Comparison of ENCODE assay signal across 31 cellular contexts in genomic region chr5:130978475-130978874, GRCh38.
DNase-seq lines count a peak whose midpoint lies in the region; ATAC-seq, FAIRE-seq and TF ChIP-seq lines count a peak whose summit lies in the region.
"Had no signal": no experiment of that assay in that cellular context is flagged by ENCODE, and none has a peak within 500 bp of the region (broad histone marks: within the 10 kb centered on the region; RNA-seq: fewer than 3 reads in every experiment).

No MANE protein-coding gene starts in this region.

- WGBS in GM23248 (ENCODE audit: low coverage in 1 of 2, low lambda C conversion rate in 2 of 2, missing lambda C conversion rate in 2 of 2), 2 experiments: 34 to 39% methylated on average over 4 of the region's 4 CpGs
- 81 to 84% methylated on average over 4 of the region's 4 CpGs for WGBS in aorta, 2 donors

- no peak overlapping the region for H3K4me2 ChIP-seq in GM23248 (ENCODE audit: unreplicated experiment)

- no peak for ATAC-seq in aorta (ENCODE audit: low FRiP score)
- ATAC-seq: activated CD4-positive, CD25-positive, alpha-beta regulatory T cell treated with anti-CD3 and anti-CD28 coated beads, Interleukin-2, amount 50 U/mL, for 24 hours; activated naive CD8-positive, alpha-beta T cell treated with anti-CD3 and anti-CD28 coated beads, Interleukin-2, amount 50 U/mL, for 24 hours; activated T-cell treated with anti-CD3 and anti-CD28 coated beads, Interleukin-2, amount 50 U/mL, for 72 hours; body of pancreas; gastrocnemius medialis; lower lobe of right lung; natural killer cell; right lobe of liver had no signal

- H3K27ac ChIP-seq in GM23248: no peak overlapping the region
- H3K27ac ChIP-seq in kidney (ENCODE audit: low read depth in 2 of 2, low read length in 2 of 2): no peak overlapping the region
- no peak overlapping the region for H3K27ac ChIP-seq in aorta (ENCODE audit: low read depth in 1 of 2, low read length in 2 of 2)
- H3K27ac ChIP-seq: body of pancreas, gastrocnemius medialis, lower lobe of right lung, right lobe of liver had no signal

- peak; percentile 20 for DNase-seq in GM23248
- peak; percentile 81 for DNase-seq in amniotic epithelial cell (ENCODE audit: low read depth)
- peak; percentile 45 for DNase-seq in fibroblast of peridontal ligament (ENCODE audit: extremely low read depth)
- DNase-seq in skeletal muscle cell (ENCODE audit: low read depth): peak; percentile 8
- no peak for DNase-seq in DMS114 treated with DMSO at 0.1 percent for 48 hours (lab: John Stamatoyannopoulos, UW; ENCODE audit: unreplicated experiment)
- DNase-seq in NCI-H1694 (lab: John Stamatoyannopoulos, UW): no peak
- no peak for DNase-seq in kidney
- no peak for DNase-seq in aorta
- DNase-seq: activated CD4-positive, alpha-beta T cell treated with anti-CD3 and anti-CD28 coated beads, Interleukin-2, amount 50 U/mL, for 48 hours; activated naive CD4-positive, alpha-beta T cell; activated naive CD8-positive, alpha-beta T cell treated with anti-CD3 and anti-CD28 coated beads, Interleukin-2, amount 50 U/mL, for 24 hours; activated T-cell treated with anti-CD3 and anti-CD28 coated beads, Interleukin-2, amount 50 U/mL, for 72 hours; body of pancreas; Calu3; CD4-positive, CD25-positive, alpha-beta regulatory T cell; DMS79 treated with DMSO at 0.1 percent for 48 hours; gastrocnemius medialis; lower lobe of right lung; natural killer cell; NCI-H1105; NCI-H2029; NCI-H524; nucleus accumbens; OCI-M1; right lobe of liver; Right ventricle myocardium superior; stimulated activated CD4-positive, alpha-beta T cell treated with anti-CD3 and anti-CD28 coated beads, Interleukin-15, amount 100 ng/mL, for 24 hours; stimulated activated CD4-positive, alpha-beta T cell treated with anti-CD3 and anti-CD28 coated beads, Interleukin-4, amount 100 ng/mL, for 4 hours; T-helper 2 cell had no signal

- intact Hi-C loops in kidney (cut with DNase I) (no loop called here), aorta (cut with DNase I) (no loop called here)

- no peaks in the 10 kb centered on the region for H3K36me3 ChIP-seq in GM23248 (ENCODE audit: low read depth)
- H3K36me3 ChIP-seq in kidney (ENCODE audit: control insufficient read depth in 1 of 2, insufficient read depth in 2 of 2, low read length in 2 of 2): no peaks in the 10 kb centered on the region
- H3K36me3 ChIP-seq in aorta (ENCODE audit: control insufficient read depth in 1 of 2, insufficient read depth in 2 of 2, low read length in 1 of 2): no peaks in the 10 kb centered on the region
- H3K36me3 ChIP-seq: gastrocnemius medialis, lower lobe of right lung, right lobe of liver had no signal

- FAIRE-seq in kidney (lab: Jason Lieb, UNC): no peak
- FAIRE-seq: endothelial cell of umbilical vein had no signal

- TF ChIP-seq CTCF in kidney (IDR thresholded peaks at IDR 0.05; ENCODE audit: borderline replicate concordance, extremely low read depth, insufficient read depth): no peak

- no peaks in the 10 kb centered on the region for H4K20me1 ChIP-seq in GM23248 (ENCODE audit: insufficient read depth)

- no peaks in the 10 kb centered on the region for H3K9me2 ChIP-seq in GM23248 (ENCODE audit: insufficient read depth)

- H3K9me3 ChIP-seq in GM23248 (ENCODE audit: low read depth): no peaks in the 10 kb centered on the region
- H3K9me3 ChIP-seq in kidney (ENCODE audit: control insufficient read depth in 1 of 2, low read length in 2 of 2): peaks cover 0 to 2% of the 10 kb centered on the region in 2 donors
- no peaks in the 10 kb centered on the region for H3K9me3 ChIP-seq in aorta (ENCODE audit: control insufficient read depth, low read length)
- H3K9me3 ChIP-seq: body of pancreas, gastrocnemius medialis, lower lobe of right lung, right lobe of liver had no signal

- no peak overlapping the region for H2AFZ ChIP-seq in GM23248

- in situ Hi-C loops in GM23248 (cut with MboI): no loop called here

- H3K79me2 ChIP-seq in GM23248 (ENCODE audit: insufficient read depth): no peaks in the 10 kb centered on the region

- H3F3A ChIP-seq in GM23248 (ENCODE audit: insufficient read depth): no peaks in the 10 kb centered on the region

- H3K4me1 ChIP-seq in GM23248 (ENCODE audit: insufficient read depth): no peaks in the 10 kb centered on the region
- no peaks in the 10 kb centered on the region for H3K4me1 ChIP-seq in kidney (ENCODE audit: control insufficient read depth in 1 of 2, insufficient read depth in 1 of 2, low read depth in 1 of 2, low read length in 2 of 2)
- no peaks in the 10 kb centered on the region for H3K4me1 ChIP-seq in aorta (ENCODE audit: control insufficient read depth in 1 of 2, insufficient read depth in 2 of 2, low read length in 2 of 2)
- H3K4me1 ChIP-seq: gastrocnemius medialis, lower lobe of right lung, right lobe of liver had no signal

- H3K9ac ChIP-seq in GM23248 (no peak overlapping the region), kidney (ENCODE audit: low read length in 2 of 2) (no peak overlapping the region)

- H3K27me3 ChIP-seq in GM23248 (replicated peaks; ENCODE audit: insufficient read depth) (no peaks in the 10 kb centered on the region), aorta (ENCODE audit: control insufficient read depth in 1 of 2, insufficient read depth in 2 of 2, low read length in 1 of 2) (no peaks in the 10 kb centered on the region)
- H3K27me3 ChIP-seq: body of pancreas, gastrocnemius medialis, right lobe of liver had no signal

- H3K4me3 ChIP-seq in GM23248: no peak overlapping the region
- H3K4me3 ChIP-seq in skeletal muscle cell (ENCODE audit: low read depth, low read length): no peak overlapping the region
- no peak overlapping the region for H3K4me3 ChIP-seq in kidney (ENCODE audit: low read length in 2 of 2)
- no peak overlapping the region for H3K4me3 ChIP-seq in aorta (ENCODE audit: low read length in 2 of 2)
- H3K4me3 ChIP-seq: body of pancreas, gastrocnemius medialis, lower lobe of right lung, right lobe of liver had no signal

Comparison
In these comparisons a context has a peak if more than half of its experiments do, and no peak if none do; other contexts are left out.
1. DNase-seq: peak in GM23248 (single experiment), amniotic epithelial cell (single experiment), fibroblast of peridontal ligament (single experiment) and skeletal muscle cell (single experiment); none in DMS114 treated with DMSO at 0.1 percent for 48 hours (single experiment), NCI-H1694 (single experiment), kidney (single experiment) and aorta (0 of 2).